ENCODE assay signal across 8 cellular contexts in the genomic region with DNA sequence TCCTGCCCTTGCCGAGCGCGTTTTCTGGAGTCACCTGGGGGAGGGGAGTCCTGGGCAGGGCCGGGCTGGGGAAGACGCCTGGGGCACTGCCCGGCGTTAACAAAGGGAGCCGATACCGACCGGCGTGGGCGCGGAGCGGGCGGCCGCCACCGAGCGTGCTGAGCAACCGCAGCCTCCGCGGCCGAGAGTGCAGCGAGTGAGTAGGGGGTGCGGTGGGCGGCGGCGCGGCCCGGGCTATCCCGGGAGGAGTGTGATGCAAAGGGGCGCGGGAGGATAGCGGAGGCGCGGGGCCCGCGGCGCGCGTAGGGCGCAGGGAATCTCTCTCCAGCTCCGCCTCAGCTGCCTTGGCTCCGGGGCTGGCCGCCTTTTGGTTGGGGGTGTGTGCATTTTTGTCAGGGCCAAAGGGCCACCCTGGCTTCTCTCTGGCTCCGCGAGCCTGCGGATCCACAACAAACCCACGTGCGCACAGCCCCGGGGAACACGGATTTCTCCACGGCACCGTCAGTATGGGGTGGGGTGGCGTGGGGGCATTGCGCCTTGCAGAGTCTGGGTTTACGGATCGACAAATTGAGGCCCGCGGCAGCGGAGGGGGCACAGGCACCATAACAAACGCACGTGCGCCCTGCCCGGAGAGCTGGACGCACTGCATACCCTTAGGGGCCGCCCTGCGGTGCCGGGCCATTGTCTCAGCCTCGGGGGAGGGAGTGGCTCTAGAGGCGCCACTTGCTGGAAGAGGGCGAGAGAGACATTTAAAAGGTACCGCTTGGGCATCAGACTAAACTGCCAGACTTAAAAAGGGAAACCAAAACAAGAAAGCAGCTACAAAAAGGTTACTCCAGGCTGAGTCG.
A peak's percentile ranks its signal among the peaks of the same experiment; 100 is the strongest.
DNase-seq lines count a peak whose midpoint lies in the region; ATAC-seq and TF ChIP-seq lines count a peak whose summit lies in the region.

No MANE protein-coding gene starts in this region.

- peak overlapping the region; percentile 32 for H3K27ac ChIP-seq in muscle layer of colon (ENCODE audit: low read depth, low read length)

- ATAC-seq in GM19025 (IDR thresholded peaks at IDR 0.05; ENCODE audit: low read depth, unreplicated experiment) (peak; percentile 70), HG03175 (IDR thresholded peaks at IDR 0.05; ENCODE audit: unreplicated experiment) (peak; percentile 80)
- ATAC-seq in stimulated activated naive B cell treated with anti-CD40 and anti-IgM and Interleukin-4, amounts not matched to agents 10 μg/mL and 1 μg/mL and 100 μg/mL, for 72 hours (replicated peaks), result peak; percentile 83 to 87

- no peaks in the 10 kb centered on the region for H3K9me3 Mint-ChIP-seq in stimulated activated naive B cell treated with anti-CD40 and anti-IgM and Interleukin-4, amounts not matched to agents 10 μg/mL and 1 μg/mL and 100 μg/mL, for 72 hours

- H3K36me3 ChIP-seq in muscle layer of colon (ENCODE audit: insufficient read depth, low read length), result no peaks in the 10 kb centered on the region

- peaks cover 34 to 53% of the 10 kb centered on the region in 2 donors for H3K4me1 Mint-ChIP-seq in stimulated activated naive B cell treated with anti-CD40 and anti-IgM and Interleukin-4, amounts not matched to agents 10 μg/mL and 1 μg/mL and 100 μg/mL, for 72 hours

- H3K36me3 Mint-ChIP-seq in stimulated activated naive B cell treated with anti-CD40 and anti-IgM and Interleukin-4, amounts not matched to agents 10 μg/mL and 1 μg/mL and 100 μg/mL, for 72 hours, result peaks cover 13 to 19% of the 10 kb centered on the region in 2 donors

- H3K9me3 ChIP-seq in muscle layer of colon (ENCODE audit: low read length), result no peaks in the 10 kb centered on the region

- H3K4me3 ChIP-seq in epithelial cell of esophagus (ENCODE audit: low read length), result peak overlapping the region; percentile 68
- peak overlapping the region; percentile 46 to 72 for H3K4me3 ChIP-seq in muscle layer of colon (ENCODE audit: low read depth in 1 of 2, low read length in 2 of 2)

- no peak for TF ChIP-seq CTCF in epithelial cell of esophagus (IDR thresholded peaks at IDR 0.05; ENCODE audit: insufficient read depth, low read depth, low read length, missing control alignments)

- H3K27ac Mint-ChIP-seq in stimulated activated naive B cell treated with anti-CD40 and anti-IgM and Interleukin-4, amounts not matched to agents 10 μg/mL and 1 μg/mL and 100 μg/mL, for 72 hours, result peak overlapping the region; percentile 94

- no peaks in the 10 kb centered on the region for H3K4me1 ChIP-seq in muscle layer of colon (ENCODE audit: insufficient read depth, low read length)

- peak overlapping the region; percentile 96 to 98 for H3K4me3 Mint-ChIP-seq in stimulated activated naive B cell treated with anti-CD40 and anti-IgM and Interleukin-4, amounts not matched to agents 10 μg/mL and 1 μg/mL and 100 μg/mL, for 72 hours

- peaks cover 0 to 16% of the 10 kb centered on the region in 2 donors for H3K27me3 ChIP-seq in muscle layer of colon (ENCODE audit: control insufficient read depth in 1 of 2, insufficient read depth in 2 of 2, low read length in 2 of 2)

- H3K9ac ChIP-seq in muscle layer of colon (ENCODE audit: low read length), result no peak overlapping the region

- DNase-seq in Ammon's horn (ENCODE audit: low spot score) (peak; percentile 64), NCI-H526 treated with DMSO at 0.1 percent for 48 hours (lab: John Stamatoyannopoulos, UW) (peak; percentile 16), epithelial cell of esophagus (ENCODE audit: low read depth) (peak; percentile 37)
- peak; percentile 18 for DNase-seq in activated CD8-positive, alpha-beta memory T cell treated with anti-CD3 and anti-CD28 coated beads, Interleukin-2, amount 50 U/mL, for 1 hour (ENCODE audit: extremely low read depth)
- DNase-seq in stimulated activated naive B cell treated with anti-CD40 and anti-IgM and Interleukin-4, amounts not matched to agents 10 μg/mL and 1 μg/mL and 100 μg/mL, for 72 hours, result peak; percentile 70

- H3K27me3 Mint-ChIP-seq in stimulated activated naive B cell treated with anti-CD40 and anti-IgM and Interleukin-4, amounts not matched to agents 10 μg/mL and 1 μg/mL and 100 μg/mL, for 72 hours, result no peaks in the 10 kb centered on the region

Comparison
In these comparisons a context has a peak if more than half of its experiments do, and no peak if none do; other contexts are left out.
1. Peak in every context shown above with its lines: DNase-seq, ATAC-seq, H3K4me3 ChIP-seq and H3K27ac ChIP-seq.
2. DNase-seq: peak in every context shown above with its lines; median percentile 70 in stimulated activated naive B cell treated with anti-CD40 and anti-IgM and Interleukin-4, amounts not matched to agents 10 μg/mL and 1 μg/mL and 100 μg/mL, for 72 hours; 64 in Ammon's horn; 37 in epithelial cell of esophagus; 18 in activated CD8-positive, alpha-beta memory T cell treated with anti-CD3 and anti-CD28 coated beads, Interleukin-2, amount 50 U/mL, for 1 hour; 16 in NCI-H526 treated with DMSO at 0.1 percent for 48 hours.